Comparison of ENCODE assay signal across 1 cellular context in genomic region chr3:186516645-186517044, GRCh38.
TF ChIP-seq lines count a peak whose summit lies in the region.

No MANE protein-coding gene starts in this region.

TF ChIP-seq in IMR-90, 13 proteins besides CTCF, POLR2A, EP300 and RAD21:
- TF ChIP-seq CEBPB (IDR thresholded peaks at IDR 0.05; ENCODE audit: low read depth, low read length): peak; percentile 79
- TF ChIP-seq CHD1 (IDR thresholded peaks at IDR 0.05; ENCODE audit: low read depth, low read length): no peak
